Comparison of ENCODE assay signal across 10 cellular contexts in the genomic region with DNA sequence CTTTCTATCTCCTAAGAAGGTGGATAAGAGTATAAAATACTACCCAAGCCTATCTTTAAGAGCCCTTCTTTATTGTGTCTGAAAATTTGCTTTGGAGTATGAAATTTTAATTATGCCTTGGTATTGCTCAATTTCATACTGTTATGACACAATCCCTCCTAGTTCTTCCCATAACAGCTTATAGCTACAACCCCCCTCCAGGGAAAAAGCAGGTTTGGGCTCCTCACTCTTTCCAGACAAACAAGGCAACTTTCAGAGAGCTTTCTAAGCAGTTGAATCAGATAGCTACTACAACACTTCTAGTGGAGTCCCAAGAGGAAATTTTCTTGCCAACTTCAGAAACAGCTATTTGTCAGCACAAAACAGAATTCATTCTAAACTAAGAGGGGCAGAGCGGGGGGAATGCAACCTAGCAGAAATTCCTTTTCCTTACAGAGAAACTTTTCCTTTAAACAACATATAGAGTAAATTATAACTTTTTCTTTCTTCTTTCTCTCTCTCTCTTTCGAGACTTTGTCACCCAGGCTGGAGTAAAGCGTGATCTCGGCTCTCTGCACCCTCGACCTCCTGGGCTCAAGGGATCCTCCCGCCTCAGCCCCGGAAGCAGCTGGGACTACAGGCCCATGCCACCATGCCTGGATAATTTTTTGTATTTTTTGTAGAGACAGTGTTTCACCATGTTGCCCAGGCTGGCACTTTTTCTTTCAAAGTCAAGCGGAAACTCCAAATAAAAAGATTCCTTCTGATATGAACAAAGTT. TPM values are rescaled to one million over a fixed set of nuclear protein-coding genes. Genes with fewer than 3 reads are reported as not detected.
A peak's percentile ranks its signal among the peaks of the same experiment; 100 is the strongest.
DNase-seq lines count a peak whose midpoint lies in the region; ATAC-seq and TF ChIP-seq lines count a peak whose summit lies in the region.
"Had no signal": no experiment of that assay in that cellular context is flagged by ENCODE, and none has a peak within 500 bp of the region (broad histone marks: within the 10 kb centered on the region; RNA-seq: fewer than 3 reads in every experiment).

No MANE protein-coding gene starts in this region.

- H3K4me1 Mint-ChIP-seq in activated CD4-positive, alpha-beta memory T cell treated with anti-CD3 and anti-CD28 coated beads for 36 hours (ENCODE audit: low read depth): peaks cover 17% of the 10 kb centered on the region

- intact Hi-C loops in HCT116 (cut with micrococcal nuclease): no loop called here
- intact Hi-C loops in right cardiac atrium (cut with DNase I): no loop called here
- intact Hi-C loops in activated CD4-positive, alpha-beta memory T cell treated with anti-CD3 and anti-CD28 coated beads for 36 hours (cut with micrococcal nuclease): no loop called here

- H3K27me3 Mint-ChIP-seq in activated CD4-positive, alpha-beta memory T cell treated with anti-CD3 and anti-CD28 coated beads for 36 hours: no peaks in the 10 kb centered on the region

- H3K36me3 ChIP-seq in HCT116 (ENCODE audit: control insufficient read depth in 1 of 2, insufficient read depth in 2 of 2, low read length in 2 of 2): no peaks in the 10 kb centered on the region
- H3K36me3 ChIP-seq in smooth muscle cell (ENCODE audit: low read depth): no peaks in the 10 kb centered on the region

- H3K9ac ChIP-seq in HCT116 (ENCODE audit: low read length) (no peak overlapping the region), smooth muscle cell (ENCODE audit: low read depth) (peak overlapping the region; percentile 69)

- no peak for TF ChIP-seq RAD21 in HCT116 (IDR thresholded peaks at IDR 0.05; ENCODE audit: low read depth)

- H4K20me1 ChIP-seq in HCT116 (ENCODE audit: insufficient read depth) (no peaks in the 10 kb centered on the region), smooth muscle cell (ENCODE audit: low read depth) (peaks cover 26% of the 10 kb centered on the region)

- H3K27ac ChIP-seq in HCT116 (ENCODE audit: low read depth, low read length) (peak overlapping the region; percentile 62; the same call in 1 of the 2 replicates), right cardiac atrium (ENCODE audit: low read length) (no peak overlapping the region), smooth muscle cell (ENCODE audit: low read depth) (peak overlapping the region; percentile 96)

- H3K9me2 ChIP-seq in HCT116 (ENCODE audit: insufficient read depth): no peaks in the 10 kb centered on the region

- peaks cover 28 to 35% of the 10 kb centered on the region in 2 experiments for H3K4me1 ChIP-seq in HCT116 (ENCODE audit: control insufficient read depth in 1 of 2, insufficient read depth in 2 of 2, low read length in 2 of 2)
- H3K4me1 ChIP-seq in right cardiac atrium (ENCODE audit: control insufficient read depth, insufficient read depth, low read length): peaks cover 4% of the 10 kb centered on the region
- peaks cover 15% of the 10 kb centered on the region for H3K4me1 ChIP-seq in smooth muscle cell (ENCODE audit: low read depth)

- H3K36me3 Mint-ChIP-seq in activated CD4-positive, alpha-beta memory T cell treated with anti-CD3 and anti-CD28 coated beads for 36 hours: peaks cover 11% of the 10 kb centered on the region

- peak; percentile 74 for ATAC-seq in HCT116
- ATAC-seq in right cardiac atrium: peak; percentile 92 to 93
- no peak for ATAC-seq in GM21526 (IDR thresholded peaks at IDR 0.05; ENCODE audit: low FRiP score, unreplicated experiment)
- ATAC-seq in GM21619 (IDR thresholded peaks at IDR 0.05; ENCODE audit: unreplicated experiment): no peak

- H3K27me3 ChIP-seq in HCT116 (ENCODE audit: insufficient read depth, low read length) (no peaks in the 10 kb centered on the region), right cardiac atrium (ENCODE audit: control insufficient read depth, insufficient read depth) (no peaks in the 10 kb centered on the region), smooth muscle cell (ENCODE audit: low read depth) (no peaks in the 10 kb centered on the region)

- CTCF ChIA-PET in HCT116 (lab: Charles Lee): interaction anchor here (0.8 to 1.4 kb wide), 2 partner anchors 14 to 325 kb away, joined by 3 read pairs; no protein-coding TSS in a partner anchor
- CTCF ChIA-PET in activated CD4-positive, alpha-beta memory T cell treated with anti-CD3 and anti-CD28 coated beads for 36 hours (lab: Charles Lee): no interaction called here

- H3K9me3 Mint-ChIP-seq in activated CD4-positive, alpha-beta memory T cell treated with anti-CD3 and anti-CD28 coated beads for 36 hours: no peaks in the 10 kb centered on the region

- H3K27ac Mint-ChIP-seq in activated CD4-positive, alpha-beta memory T cell treated with anti-CD3 and anti-CD28 coated beads for 36 hours: no peak overlapping the region

- RAD21 ChIA-PET in HCT116 (lab: Charles Lee; ENCODE audit: low non-redundant PET in 1 of 2, low total read pairs in 2 of 2, uncharacterized antibody in 2 of 2, unreplicated experiment in 2 of 2): no interaction called here

- WGBS in right cardiac atrium: 53% methylated on average over 8 of the region's 8 CpGs
- 41% methylated on average over 8 of the region's 8 CpGs for WGBS in smooth muscle cell (ENCODE audit: low lambda C conversion rate)

- H3K4me3 ChIP-seq in HCT116 (replicated peaks in 1 of 2; ENCODE audit: low read depth in 1 of 2, low read length in 2 of 2) (no peak overlapping the region), astrocyte of the cerebellum (ENCODE audit: low read depth, low read length) (no peak overlapping the region), right cardiac atrium (ENCODE audit: low read length) (peak overlapping the region; percentile 31), smooth muscle cell (peak overlapping the region; percentile 25)

- no peak for TF ChIP-seq POLR2A in HCT116 (IDR thresholded peaks at IDR 0.05; ENCODE audit: borderline replicate concordance, extremely low read depth, insufficient read depth, insufficient read length)

- H3K79me2 ChIP-seq in HCT116 (ENCODE audit: insufficient read depth, low read length): peaks cover 77% of the 10 kb centered on the region
- H3K79me2 ChIP-seq in smooth muscle cell (ENCODE audit: low read depth): peaks cover 80% of the 10 kb centered on the region

- TF ChIP-seq CTCF in HCT116 (IDR thresholded peaks at IDR 0.05 in 2 of 3, conservative IDR thresholded peaks at IDR 0.05 in 1 of 3; ENCODE audit: borderline replicate concordance in 1 of 3, insufficient read depth in 1 of 3, low read depth in 2 of 3, low read length in 2 of 3) (no peak), astrocyte of the cerebellum (IDR thresholded peaks at IDR 0.05; ENCODE audit: low read depth, low read length, missing control alignments) (no peak), smooth muscle cell (IDR thresholded peaks at IDR 0.05; ENCODE audit: borderline replicate concordance, insufficient read depth, poor library complexity, severe bottlenecking) (no peak)

- H3K4me2 ChIP-seq in HCT116 (ENCODE audit: low read length): peak overlapping the region; percentile 2; the same call in 1 of the 2 replicates
- H3K4me2 ChIP-seq in smooth muscle cell: peak overlapping the region; percentile 81

- DNase-seq in HCT116 (ENCODE audit: low read depth, low spot score) (no peak), astrocyte of the cerebellum (ENCODE audit: low read depth) (peak; percentile 43), right cardiac atrium (peak in 2 of 3 donors; percentile 22 to 47), smooth muscle cell (lab: John Stamatoyannopoulos, UW; ENCODE audit: unreplicated experiment) (no peak), NCI-H2196 treated with DMSO at 0.1 percent for 48 hours (lab: John Stamatoyannopoulos, UW; ENCODE audit: unreplicated experiment) (no peak)
- DNase-seq in activated CD4-positive, alpha-beta memory T cell treated with anti-CD3 and anti-CD28 coated beads for 36 hours: no peak
- DNase-seq: NCI-H524 treated with DMSO at 0.1 percent for 48 hours; stimulated activated CD4-positive, alpha-beta T cell treated with anti-CD3 and anti-CD28 coated beads, Interleukin-4, amount 100 ng/mL, for 1 hour had no signal

- in situ Hi-C loops in astrocyte of the cerebellum (cut with HindIII; ENCODE audit: low sequenced_read_pairs): loop anchor here (25.0 kb wide), 1 partner anchor 221 kb away; no protein-coding TSS in a partner anchor

- H2AFZ ChIP-seq in HCT116 (ENCODE audit: low read depth, low read length, poor library complexity, severe bottlenecking) (no peak overlapping the region), smooth muscle cell (ENCODE audit: low read depth) (peak overlapping the region; percentile 59)

- no peak overlapping the region for H3K4me3 Mint-ChIP-seq in activated CD4-positive, alpha-beta memory T cell treated with anti-CD3 and anti-CD28 coated beads for 36 hours

- H3F3A ChIP-seq in smooth muscle cell (ENCODE audit: low read depth): peaks cover 17% of the 10 kb centered on the region

- BruUV-seq in HCT116 (replicated peaks; lab: Mats Ljungman, UMichigan): no TSS peak

- no peaks in the 10 kb centered on the region; a peak in 1 of 4 replicates for H3K9me3 ChIP-seq in HCT116 (ENCODE audit: control insufficient read depth in 1 of 2, insufficient read depth in 1 of 2, low read depth in 1 of 2, low read length in 2 of 2)
- no peaks in the 10 kb centered on the region for H3K9me3 ChIP-seq in right cardiac atrium (ENCODE audit: control insufficient read depth, low read length)
- H3K9me3 ChIP-seq in smooth muscle cell (replicated peaks; ENCODE audit: low read depth): no peaks in the 10 kb centered on the region

- POLR2A ChIA-PET in HCT116 (lab: Charles Lee): interaction anchor here (1.5 kb wide), 1 partner anchor 8 kb away, joined by 5 read pairs; no protein-coding TSS in a partner anchor
- POLR2A ChIA-PET in activated CD4-positive, alpha-beta memory T cell treated with anti-CD3 and anti-CD28 coated beads for 36 hours (lab: Charles Lee): no interaction called here

RNA-seq across cellular contexts. Expression of a gene that starts 26.0 kb away (rescaled TPM):
- total RNA-seq in HCT116 (2021; ENCODE audit: unreplicated experiment): 66.3 TPM
- polyA plus RNA-seq in HCT116 (2012): 12.5 and 19.0 TPM in 2 replicates
- 10 to 100 TPM; 42.2 to 44.8 (median 43.8) TPM for total RNA-seq in right cardiac atrium
- 31.0 TPM for polyA plus RNA-seq in right cardiac atrium
- total RNA-seq in smooth muscle cell: 132 and 173 TPM in 2 replicates
- 28.5 and 52.5 TPM in 2 replicates for polyA plus RNA-seq in smooth muscle cell
- 10 to 100 TPM; 42.6 to 47.3 TPM for total RNA-seq in activated CD4-positive, alpha-beta memory T cell treated with anti-CD3 and anti-CD28 coated beads for 36 hours

RNA-seq across cellular contexts. Expression of a gene that starts 29.5 kb away (rescaled TPM):
- 41.3 TPM for total RNA-seq in HCT116 (2021; ENCODE audit: unreplicated experiment)
- 5.6 and 7.4 TPM in 2 replicates for polyA plus RNA-seq in HCT116 (2012)
- total RNA-seq in right cardiac atrium: 10 to 100 TPM; 22.9 to 29.7 (median 25.3) TPM
- polyA plus RNA-seq in right cardiac atrium: 11.9 TPM
- total RNA-seq in smooth muscle cell: 77.2 and 80.4 TPM in 2 replicates
- 38.8 and 42.3 TPM in 2 replicates for polyA plus RNA-seq in smooth muscle cell
- total RNA-seq in activated CD4-positive, alpha-beta memory T cell treated with anti-CD3 and anti-CD28 coated beads for 36 hours: 10 to 100 TPM; 19.5 to 20.7 TPM

Comparison
In these comparisons a context has a peak if more than half of its experiments do, and no peak if none do; other contexts are left out.
1. ATAC-seq: peak in HCT116 (single experiment) and right cardiac atrium (2 of 2); none in GM21526 (single experiment) and GM21619 (single experiment).
2. DNase-seq: peak in astrocyte of the cerebellum (single experiment) and right cardiac atrium (2 of 3); none in HCT116 (single experiment), smooth muscle cell (single experiment), activated CD4-positive, alpha-beta memory T cell treated with anti-CD3 and anti-CD28 coated beads for 36 hours (single experiment) and NCI-H2196 treated with DMSO at 0.1 percent for 48 hours (single experiment).
3. H3K4me3 ChIP-seq: peak in right cardiac atrium (single experiment) and smooth muscle cell (single experiment); none in HCT116 (0 of 2) and astrocyte of the cerebellum (single experiment).